In genomic region chrX:3712080-3712869, GRCh38 we compare ENCODE assay signal across 8 cellular contexts.
DNase-seq lines count a peak whose midpoint lies in the region; ATAC-seq, FAIRE-seq and TF ChIP-seq lines count a peak whose summit lies in the region.

No MANE protein-coding gene starts in this region.

- H3K36me3 Mint-ChIP-seq in T-helper 2 cell treated with Interferon-gamma antibody and Interleukin-4, amounts not matched to agents 5 μg/mL and 100 μg/mL, for 36 hours (ENCODE audit: low read depth), result peaks cover 29% of the 10 kb centered on the region
- H3K36me3 Mint-ChIP-seq in nephron (ENCODE audit: low read depth), result peaks cover 4% of the 10 kb centered on the region

- peak; percentile 5 for ATAC-seq in HG02970 (IDR thresholded peaks at IDR 0.05; ENCODE audit: low FRiP score, unreplicated experiment)

- peaks cover 13% of the 10 kb centered on the region for H3K4me1 Mint-ChIP-seq in T-helper 2 cell treated with Interferon-gamma antibody and Interleukin-4, amounts not matched to agents 5 μg/mL and 100 μg/mL, for 36 hours (ENCODE audit: low read depth)
- peaks cover 14% of the 10 kb centered on the region for H3K4me1 Mint-ChIP-seq in nephron

- no peaks in the 10 kb centered on the region for H3K9me3 Mint-ChIP-seq in T-helper 2 cell treated with Interferon-gamma antibody and Interleukin-4, amounts not matched to agents 5 μg/mL and 100 μg/mL, for 36 hours
- H3K9me3 Mint-ChIP-seq in nephron, result no peaks in the 10 kb centered on the region

- TF ChIP-seq POLR2A in H54 (IDR thresholded peaks at IDR 0.05; ENCODE audit: low read depth, low read length), result no peak

- DNase-seq in NCI-H2171 treated with DMSO at 0.1 percent for 48 hours (lab: John Stamatoyannopoulos, UW) (peak; percentile 31), NCI-H2171 (lab: John Stamatoyannopoulos, UW) (no peak), epithelial cell of esophagus (ENCODE audit: low read depth) (peak; percentile 22), GF-D8 (lab: John Stamatoyannopoulos, UW) (no peak), H54 (ENCODE audit: insufficient read length, low spot score) (no peak)
- no peak for DNase-seq in T-helper 2 cell treated with Interferon-gamma antibody and Interleukin-4, amounts not matched to agents 5 μg/mL and 100 μg/mL, for 36 hours (ENCODE audit: low spot score)

- H3K4me3 ChIP-seq in epithelial cell of esophagus (ENCODE audit: low read length), result peak overlapping the region; percentile 63

- H3K4me3 Mint-ChIP-seq in T-helper 2 cell treated with Interferon-gamma antibody and Interleukin-4, amounts not matched to agents 5 μg/mL and 100 μg/mL, for 36 hours, result peak overlapping the region; percentile 98
- H3K4me3 Mint-ChIP-seq in nephron, result peak overlapping the region; percentile 92 to 96 (median 96)

- H3K27ac Mint-ChIP-seq in T-helper 2 cell treated with Interferon-gamma antibody and Interleukin-4, amounts not matched to agents 5 μg/mL and 100 μg/mL, for 36 hours, result peak overlapping the region; percentile 96
- H3K27ac Mint-ChIP-seq in nephron, result peak overlapping the region; percentile 21 to 90 (median 70)

- no peak for TF ChIP-seq CTCF in epithelial cell of esophagus (IDR thresholded peaks at IDR 0.05; ENCODE audit: insufficient read depth, low read depth, low read length, missing control alignments)
- no peak for TF ChIP-seq CTCF in nephron (IDR thresholded peaks at IDR 0.05; ENCODE audit: unreplicated experiment in 3 of 3)

- H3K27me3 Mint-ChIP-seq in T-helper 2 cell treated with Interferon-gamma antibody and Interleukin-4, amounts not matched to agents 5 μg/mL and 100 μg/mL, for 36 hours (ENCODE audit: low read depth), result no peaks in the 10 kb centered on the region
- peaks cover 3% of the 10 kb centered on the region for H3K27me3 Mint-ChIP-seq in nephron (ENCODE audit: low read depth)

- no peak for FAIRE-seq in H54 (lab: Jason Lieb, UNC)

Comparison
In these comparisons a context has a peak if more than half of its experiments do, and no peak if none do; other contexts are left out.
1. DNase-seq: peak in NCI-H2171 treated with DMSO at 0.1 percent for 48 hours (single experiment) and epithelial cell of esophagus (single experiment); none in NCI-H2171 (single experiment), T-helper 2 cell treated with Interferon-gamma antibody and Interleukin-4, amounts not matched to agents 5 μg/mL and 100 μg/mL, for 36 hours (single experiment), GF-D8 (single experiment) and H54 (single experiment).